Comparison of ENCODE assay signal across 3 cellular contexts in genomic region chr12:120096671-120097202, GRCh38.
TF ChIP-seq lines count a peak whose summit lies in the region.

No MANE protein-coding gene starts in this region.

TF ChIP-seq in GM23338, 12 proteins besides CTCF, POLR2A, EP300 and RAD21:
- TF ChIP-seq CREB1 (CRISPR knock-in tag; IDR thresholded peaks at IDR 0.05; ENCODE audit: low read depth), result no peak

TF ChIP-seq in GM12878, 131 proteins besides CTCF, POLR2A, EP300 and RAD21:
- no peak for TF ChIP-seq ETV6 (conservative IDR thresholded peaks at IDR 0.05 in 1 of 2, IDR thresholded peaks at IDR 0.05 in 1 of 2; ENCODE audit: borderline replicate concordance in 1 of 2, low read depth in 1 of 2)

TF ChIP-seq in neural cell, 6 proteins besides CTCF, POLR2A, EP300 and RAD21:
- TF ChIP-seq POLR2AphosphoS5 (IDR thresholded peaks at IDR 0.05) (peak; percentile 10), SMC3 (conservative IDR thresholded peaks at IDR 0.05; ENCODE audit: poor library complexity) (no peak)
